In genomic region chr3:39540162-39540921, GRCh38 we compare ENCODE assay signal across 3 cellular contexts.
TF ChIP-seq lines count a peak whose summit lies in the region.

No MANE protein-coding gene starts in this region.

TF ChIP-seq in HepG2, 621 proteins besides CTCF, POLR2A, EP300 and RAD21:
- TF ChIP-seq CENPBD1 (CRISPR knock-in tag; IDR thresholded peaks at IDR 0.05; ENCODE audit: borderline replicate concordance, low read depth) (no peak), MAFK (conservative IDR thresholded peaks at IDR 0.05 in 1 of 2, IDR thresholded peaks at IDR 0.05 in 1 of 2; ENCODE audit: low read length in 2 of 2) (peak; percentile 92 to 96), MAFF (IDR thresholded peaks at IDR 0.05; ENCODE audit: low read depth, low read length) (peak; percentile 96)
- TF ChIP-seq, protein P1, sequence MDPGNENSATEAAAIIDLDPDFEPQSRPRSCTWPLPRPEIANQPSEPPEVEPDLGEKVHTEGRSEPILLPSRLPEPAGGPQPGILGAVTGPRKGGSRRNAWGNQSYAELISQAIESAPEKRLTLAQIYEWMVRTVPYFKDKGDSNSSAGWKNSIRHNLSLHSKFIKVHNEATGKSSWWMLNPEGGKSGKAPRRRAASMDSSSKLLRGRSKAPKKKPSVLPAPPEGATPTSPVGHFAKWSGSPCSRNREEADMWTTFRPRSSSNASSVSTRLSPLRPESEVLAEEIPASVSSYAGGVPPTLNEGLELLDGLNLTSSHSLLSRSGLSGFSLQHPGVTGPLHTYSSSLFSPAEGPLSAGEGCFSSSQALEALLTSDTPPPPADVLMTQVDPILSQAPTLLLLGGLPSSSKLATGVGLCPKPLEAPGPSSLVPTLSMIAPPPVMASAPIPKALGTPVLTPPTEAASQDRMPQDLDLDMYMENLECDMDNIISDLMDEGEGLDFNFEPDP (CRISPR knock-in tag; conservative IDR thresholded peaks at IDR 0.05) = no peak
TF ChIP-seq in HepG2: peak in this region for 2.

TF ChIP-seq in K562, 482 proteins besides CTCF, POLR2A, EP300 and RAD21:
- TF ChIP-seq TFAP4 (CRISPR knock-in tag; IDR thresholded peaks at IDR 0.05; ENCODE audit: borderline replicate concordance) (no peak), MAX (CRISPR knock-in tag; IDR thresholded peaks at IDR 0.05) (no peak), MAFF (IDR thresholded peaks at IDR 0.05; ENCODE audit: low read length) (peak; percentile 85), C11orf30 (IDR thresholded peaks at IDR 0.05; ENCODE audit: low read depth) (peak; percentile 75; the same call in 1 of the 2 replicates), ZNF316 (IDR thresholded peaks at IDR 0.05) (peak; percentile 83), ZNF274 (IDR thresholded peaks at IDR 0.05; ENCODE audit: borderline replicate concordance, low read depth, low read length) (no peak), NR2C2 (CRISPR knock-in tag; IDR thresholded peaks at IDR 0.05) (no peak), NR2C2 (tag; IDR thresholded peaks at IDR 0.05) (no peak), ZBTB34 (CRISPR knock-in tag; IDR thresholded peaks at IDR 0.05) (no peak), SAFB (IDR thresholded peaks at IDR 0.05; ENCODE audit: borderline replicate concordance, low read depth, low read length) (no peak), ILF3 (IDR thresholded peaks at IDR 0.05; ENCODE audit: borderline replicate concordance) (no peak), MAFG (tag; conservative IDR thresholded peaks at IDR 0.05) (peak; percentile 76), MAFK (IDR thresholded peaks at IDR 0.05; ENCODE audit: low read length) (peak; percentile 81), ZNF212 (CRISPR knock-in tag; IDR thresholded peaks at IDR 0.05) (no peak)
- TF ChIP-seq, protein P2, sequence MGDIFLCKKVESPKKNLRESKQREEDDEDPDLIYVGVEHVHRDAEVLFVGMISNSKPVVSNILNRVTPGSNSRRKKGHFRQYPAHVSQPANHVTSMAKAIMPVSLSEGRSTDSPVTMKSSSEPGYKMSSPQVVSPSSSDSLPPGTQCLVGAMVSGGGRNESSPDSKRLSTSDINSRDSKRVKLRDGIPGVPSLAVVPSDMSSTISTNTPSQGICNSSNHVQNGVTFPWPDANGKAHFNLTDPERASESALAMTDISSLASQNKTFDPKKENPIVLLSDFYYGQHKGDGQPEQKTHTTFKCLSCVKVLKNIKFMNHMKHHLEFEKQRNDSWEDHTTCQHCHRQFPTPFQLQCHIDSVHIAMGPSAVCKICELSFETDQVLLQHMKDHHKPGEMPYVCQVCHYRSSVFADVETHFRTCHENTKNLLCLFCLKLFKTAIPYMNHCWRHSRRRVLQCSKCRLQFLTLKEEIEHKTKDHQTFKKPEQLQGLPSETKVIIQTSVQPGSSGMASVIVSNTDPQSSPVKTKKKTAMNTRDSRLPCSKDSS (IDR thresholded peaks at IDR 0.05; ENCODE audit: low read depth, partially characterized antibody) = no peak
- TF ChIP-seq, protein P3, sequence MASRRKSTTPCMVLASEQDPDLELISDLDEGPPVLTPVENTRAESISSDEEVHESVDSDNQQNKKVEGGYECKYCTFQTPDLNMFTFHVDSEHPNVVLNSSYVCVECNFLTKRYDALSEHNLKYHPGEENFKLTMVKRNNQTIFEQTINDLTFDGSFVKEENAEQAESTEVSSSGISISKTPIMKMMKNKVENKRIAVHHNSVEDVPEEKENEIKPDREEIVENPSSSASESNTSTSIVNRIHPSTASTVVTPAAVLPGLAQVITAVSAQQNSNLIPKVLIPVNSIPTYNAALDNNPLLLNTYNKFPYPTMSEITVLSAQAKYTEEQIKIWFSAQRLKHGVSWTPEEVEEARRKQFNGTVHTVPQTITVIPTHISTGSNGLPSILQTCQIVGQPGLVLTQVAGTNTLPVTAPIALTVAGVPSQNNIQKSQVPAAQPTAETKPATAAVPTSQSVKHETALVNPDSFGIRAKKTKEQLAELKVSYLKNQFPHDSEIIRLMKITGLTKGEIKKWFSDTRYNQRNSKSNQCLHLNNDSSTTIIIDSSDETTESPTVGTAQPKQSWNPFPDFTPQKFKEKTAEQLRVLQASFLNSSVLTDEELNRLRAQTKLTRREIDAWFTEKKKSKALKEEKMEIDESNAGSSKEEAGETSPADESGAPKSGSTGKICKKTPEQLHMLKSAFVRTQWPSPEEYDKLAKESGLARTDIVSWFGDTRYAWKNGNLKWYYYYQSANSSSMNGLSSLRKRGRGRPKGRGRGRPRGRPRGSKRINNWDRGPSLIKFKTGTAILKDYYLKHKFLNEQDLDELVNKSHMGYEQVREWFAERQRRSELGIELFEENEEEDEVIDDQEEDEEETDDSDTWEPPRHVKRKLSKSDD (conservative IDR thresholded peaks at IDR 0.05; ENCODE audit: low read length) = no peak

TF ChIP-seq in GM23338, 12 proteins besides CTCF, POLR2A, EP300 and RAD21:
- TF ChIP-seq NANOG (IDR thresholded peaks at IDR 0.05; ENCODE audit: borderline replicate concordance) (no peak), POLR2AphosphoS5 (IDR thresholded peaks at IDR 0.05; ENCODE audit: low read depth) (no peak), EZH2 (IDR thresholded peaks at IDR 0.05; ENCODE audit: low read depth, unreplicated experiment) (no peak), ZNF114 (CRISPR knock-in tag; IDR thresholded peaks at IDR 0.05) (no peak), JUNB (IDR thresholded peaks at IDR 0.05; ENCODE audit: unreplicated experiment) (no peak), ZNF462 (CRISPR knock-in tag; IDR thresholded peaks at IDR 0.05) (no peak), EZH2phosphoT487 (IDR thresholded peaks at IDR 0.05; ENCODE audit: unreplicated experiment) (no peak), STAT1 (IDR thresholded peaks at IDR 0.05; ENCODE audit: unreplicated experiment) (no peak), ETS1 (IDR thresholded peaks at IDR 0.05) (no peak), ZNF331 (CRISPR knock-in tag; IDR thresholded peaks at IDR 0.05; ENCODE audit: low read depth) (no peak), CREB1 (CRISPR knock-in tag; IDR thresholded peaks at IDR 0.05; ENCODE audit: low read depth) (no peak)
- TF ChIP-seq, protein P4, sequence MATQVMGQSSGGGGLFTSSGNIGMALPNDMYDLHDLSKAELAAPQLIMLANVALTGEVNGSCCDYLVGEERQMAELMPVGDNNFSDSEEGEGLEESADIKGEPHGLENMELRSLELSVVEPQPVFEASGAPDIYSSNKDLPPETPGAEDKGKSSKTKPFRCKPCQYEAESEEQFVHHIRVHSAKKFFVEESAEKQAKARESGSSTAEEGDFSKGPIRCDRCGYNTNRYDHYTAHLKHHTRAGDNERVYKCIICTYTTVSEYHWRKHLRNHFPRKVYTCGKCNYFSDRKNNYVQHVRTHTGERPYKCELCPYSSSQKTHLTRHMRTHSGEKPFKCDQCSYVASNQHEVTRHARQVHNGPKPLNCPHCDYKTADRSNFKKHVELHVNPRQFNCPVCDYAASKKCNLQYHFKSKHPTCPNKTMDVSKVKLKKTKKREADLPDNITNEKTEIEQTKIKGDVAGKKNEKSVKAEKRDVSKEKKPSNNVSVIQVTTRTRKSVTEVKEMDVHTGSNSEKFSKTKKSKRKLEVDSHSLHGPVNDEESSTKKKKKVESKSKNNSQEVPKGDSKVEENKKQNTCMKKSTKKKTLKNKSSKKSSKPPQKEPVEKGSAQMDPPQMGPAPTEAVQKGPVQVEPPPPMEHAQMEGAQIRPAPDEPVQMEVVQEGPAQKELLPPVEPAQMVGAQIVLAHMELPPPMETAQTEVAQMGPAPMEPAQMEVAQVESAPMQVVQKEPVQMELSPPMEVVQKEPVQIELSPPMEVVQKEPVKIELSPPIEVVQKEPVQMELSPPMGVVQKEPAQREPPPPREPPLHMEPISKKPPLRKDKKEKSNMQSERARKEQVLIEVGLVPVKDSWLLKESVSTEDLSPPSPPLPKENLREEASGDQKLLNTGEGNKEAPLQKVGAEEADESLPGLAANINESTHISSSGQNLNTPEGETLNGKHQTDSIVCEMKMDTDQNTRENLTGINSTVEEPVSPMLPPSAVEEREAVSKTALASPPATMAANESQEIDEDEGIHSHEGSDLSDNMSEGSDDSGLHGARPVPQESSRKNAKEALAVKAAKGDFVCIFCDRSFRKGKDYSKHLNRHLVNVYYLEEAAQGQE (IDR thresholded peaks at IDR 0.05; ENCODE audit: unreplicated experiment) = no peak
